16 cellular contexts compared by ENCODE assay signal in genomic region chr11:70078796-70079616, GRCh38. TPM values are rescaled to one million over a fixed set of nuclear protein-coding genes. Genes with fewer than 3 reads are reported as not detected.
A peak's percentile ranks its signal among the peaks of the same experiment; 100 is the strongest.
DNase-seq lines count a peak whose midpoint lies in the region; ATAC-seq and TF ChIP-seq lines count a peak whose summit lies in the region.
"Had no signal": no experiment of that assay in that cellular context is flagged by ENCODE, and none has a peak within 500 bp of the region (broad histone marks: within the 10 kb centered on the region; RNA-seq: fewer than 3 reads in every experiment).

No MANE protein-coding gene starts in this region.

- H3K4me1 ChIP-seq in right lobe of liver: peaks cover 0 to 40% (median 16%) of the 10 kb centered on the region in 4 donors
- peaks cover 13 to 62% of the 10 kb centered on the region in 2 donors for H3K4me1 ChIP-seq in thoracic aorta (ENCODE audit: control insufficient read depth in 1 of 2, low read depth in 2 of 2)

- H3K27me3 ChIP-seq in right lobe of liver (no peaks in the 10 kb centered on the region), thoracic aorta (replicated peaks; ENCODE audit: insufficient read depth) (no peaks in the 10 kb centered on the region)

- H3K9me3 Mint-ChIP-seq in brain: peaks cover 0 to 6% (median 0%) of the 10 kb centered on the region in 5 experiments
- H3K9me3 Mint-ChIP-seq: activated naive CD8-positive, alpha-beta T cell treated with anti-CD3 and anti-CD28 coated beads, Interleukin-2, amount 10 ng/mL, durations not matched to agents 7 days and 5 days; dendritic cell treated with granulocyte-macrophage colony-stimulating factor and Interleukin-4, amounts not matched to agents 40 ng/mL and 50 ng/mL, for 4 days had no signal

- no peak overlapping the region for H3K27ac Mint-ChIP-seq in brain
- H3K27ac Mint-ChIP-seq: activated naive CD8-positive, alpha-beta T cell treated with anti-CD3 and anti-CD28 coated beads, Interleukin-2, amount 10 ng/mL, durations not matched to agents 7 days and 5 days; dendritic cell treated with granulocyte-macrophage colony-stimulating factor and Interleukin-4, amounts not matched to agents 40 ng/mL and 50 ng/mL, for 4 days had no signal

- no peaks in the 10 kb centered on the region for H3K4me1 Mint-ChIP-seq in brain
- H3K4me1 Mint-ChIP-seq: activated naive CD8-positive, alpha-beta T cell treated with anti-CD3 and anti-CD28 coated beads, Interleukin-2, amount 10 ng/mL, durations not matched to agents 7 days and 5 days had no signal

- peaks cover 78% of the 10 kb centered on the region for H3K27me3 Mint-ChIP-seq in brain

- TF ChIP-seq CTCF in brain (conservative IDR thresholded peaks at IDR 0.05) (no peak), right lobe of liver (IDR thresholded peaks at IDR 0.05) (no peak), thoracic aorta (IDR thresholded peaks at IDR 0.05) (no peak)

- H3K27ac ChIP-seq in right lobe of liver: no peak overlapping the region
- H3K27ac ChIP-seq in thoracic aorta: peak overlapping the region; percentile 78 to 88

- peak overlapping the region in 2 of 3 donors; percentile 35 to 40 for H3K4me3 ChIP-seq in right lobe of liver
- H3K4me3 ChIP-seq in thoracic aorta: peak overlapping the region; percentile 75

- H3K36me3 ChIP-seq in right lobe of liver: no peaks in the 10 kb centered on the region
- H3K36me3 ChIP-seq in thoracic aorta: no peaks in the 10 kb centered on the region

- WGBS in right lobe of liver (ENCODE audit: insufficient coverage, low coverage, low lambda C conversion rate, missing lambda C conversion rate): no CpG with 5 or more reads among the region's 47 CpGs

- H3K4me3 Mint-ChIP-seq in brain: peak overlapping the region in 3 of 5 experiments; percentile 8 to 44 (median 35)
- H3K4me3 Mint-ChIP-seq: activated naive CD8-positive, alpha-beta T cell treated with anti-CD3 and anti-CD28 coated beads, Interleukin-2, amount 10 ng/mL, durations not matched to agents 7 days and 5 days; dendritic cell treated with granulocyte-macrophage colony-stimulating factor and Interleukin-4, amounts not matched to agents 40 ng/mL and 50 ng/mL, for 4 days had no signal

- TF ChIP-seq POLR2A in right lobe of liver (IDR thresholded peaks at IDR 0.05): no peak

- H3K36me3 Mint-ChIP-seq in brain: no peaks in the 10 kb centered on the region
- H3K36me3 Mint-ChIP-seq: activated naive CD8-positive, alpha-beta T cell treated with anti-CD3 and anti-CD28 coated beads, Interleukin-2, amount 10 ng/mL, durations not matched to agents 7 days and 5 days had no signal

- ATAC-seq in right lobe of liver: no peak
- peak; percentile 9 for ATAC-seq in thoracic aorta (ENCODE audit: insufficient number of reproducible peaks, low FRiP score, low read depth)
- no peak for ATAC-seq in HG03469 (IDR thresholded peaks at IDR 0.05; ENCODE audit: unreplicated experiment)

- peak; percentile 16 for DNase-seq in NCI-H1105 treated with DMSO at 0.1 percent for 48 hours (lab: John Stamatoyannopoulos, UW)
- DNase-seq in NCI-H1105 (lab: John Stamatoyannopoulos, UW): no peak
- no peak for DNase-seq in right lobe of liver
- no peak for DNase-seq in thoracic aorta (ENCODE audit: low spot score)
- DNase-seq in SIG-M5 treated with dmso at 0.1 percent for 504 hours (lab: John Stamatoyannopoulos, UW; ENCODE audit: unreplicated experiment): no peak
- no peak for DNase-seq in NCI-H82 treated with DMSO at 0.1 percent for 48 hours (lab: John Stamatoyannopoulos, UW; ENCODE audit: unreplicated experiment)
- DNase-seq: activated naive CD8-positive, alpha-beta T cell treated with anti-CD3 and anti-CD28 coated beads, Interleukin-2, amount 10 ng/mL, durations not matched to agents 7 days and 5 days; KBM-7; NCI-H2081; stimulated activated CD4-positive, alpha-beta T cell treated with anti-CD3 and anti-CD28 coated beads, Interleukin-4, amount 100 ng/mL, for 24 hours; T1000 had no signal

- H3K9me3 ChIP-seq in right lobe of liver (no peaks in the 10 kb centered on the region), thoracic aorta (no peaks in the 10 kb centered on the region)

- intact Hi-C loops in right lobe of liver (cut with DNase I): no loop called here

RNA-seq across cellular contexts. Expression of gene ANO1, which starts 0.9 kb away (rescaled TPM):
- polyA plus RNA-seq in brain (ENCODE audit: insufficient read depth, low read depth, low replicate concordance): 0.92 TPM
- total RNA-seq in right lobe of liver (100 to 1,000 TPM in 3 of 6 experiments, 10 to 100 TPM in 3; 32.1 to 292 (median 78.0) TPM), thoracic aorta (100 to 1,000 TPM; 122 to 161 TPM)
- total RNA-seq: activated CD8-positive, alpha-beta memory T cell treated with anti-CD3 and anti-CD28 coated beads for 36 hours; activated naive CD8-positive, alpha-beta T cell treated with anti-CD3 and anti-CD28 coated beads, Interleukin-2, amount 10 ng/mL, durations not matched to agents 7 days and 5 days; fibroblast of villous mesenchyme had no signal

Comparison
In these comparisons a context has a peak if more than half of its experiments do, and no peak if none do; other contexts are left out.
1. H3K27ac ChIP-seq: peak in thoracic aorta (2 of 2); none in right lobe of liver (0 of 3).